ENCODE assay signal across 12 cellular contexts in genomic region chr13:113835461-113836274, GRCh38. TPM values are rescaled to one million over a fixed set of nuclear protein-coding genes. Genes with fewer than 3 reads are reported as not detected.
A peak's percentile ranks its signal among the peaks of the same experiment; 100 is the strongest.
DNase-seq lines count a peak whose midpoint lies in the region; ATAC-seq, FAIRE-seq and TF ChIP-seq lines count a peak whose summit lies in the region.
"Had no signal": no experiment of that assay in that cellular context is flagged by ENCODE, and none has a peak within 500 bp of the region (broad histone marks: within the 10 kb centered on the region; RNA-seq: fewer than 3 reads in every experiment).

No MANE protein-coding gene starts in this region.

- H3K9me3 Mint-ChIP-seq in astrocyte (ENCODE audit: unreplicated experiment) (no peaks in the 10 kb centered on the region), nephron progenitor cell (no peaks in the 10 kb centered on the region)
- no peaks in the 10 kb centered on the region for H3K9me3 Mint-ChIP-seq in activated CD4-positive, alpha-beta T cell treated with anti-CD3 and anti-CD28 coated beads for 36 hours (ENCODE audit: low read depth)
- no peaks in the 10 kb centered on the region for H3K9me3 Mint-ChIP-seq in CD8-positive, alpha-beta T cell

- intact Hi-C loops in activated CD4-positive, alpha-beta T cell treated with anti-CD3 and anti-CD28 coated beads for 36 hours (cut with DNase I, micrococcal nuclease), result no loop called here
- intact Hi-C loops in CD8-positive, alpha-beta T cell (cut with DNase I, micrococcal nuclease), result no loop called here

- FAIRE-seq in astrocyte (lab: Jason Lieb, UNC), result no peak
- FAIRE-seq: small intestine had no signal

- POLR2A ChIA-PET in activated CD4-positive, alpha-beta T cell treated with anti-CD3 and anti-CD28 coated beads for 36 hours (lab: Charles Lee), result no interaction called here
- POLR2A ChIA-PET in CD8-positive, alpha-beta T cell (lab: Charles Lee), result no interaction called here

- peaks cover 37% of the 10 kb centered on the region for H3K4me1 ChIP-seq in astrocyte (ENCODE audit: insufficient read depth, low read length)
- peaks cover 9% of the 10 kb centered on the region for H3K4me1 ChIP-seq in CD8-positive, alpha-beta T cell (ENCODE audit: insufficient read depth, low read length)

- peaks cover 7% of the 10 kb centered on the region for H3K36me3 Mint-ChIP-seq in astrocyte (ENCODE audit: low read depth, unreplicated experiment)
- no peaks in the 10 kb centered on the region for H3K36me3 Mint-ChIP-seq in nephron progenitor cell (ENCODE audit: low read depth)
- peaks cover 2% of the 10 kb centered on the region for H3K36me3 Mint-ChIP-seq in activated CD4-positive, alpha-beta T cell treated with anti-CD3 and anti-CD28 coated beads for 36 hours (ENCODE audit: low read depth)
- no peaks in the 10 kb centered on the region for H3K36me3 Mint-ChIP-seq in CD8-positive, alpha-beta T cell

- no peak overlapping the region for H3K27ac ChIP-seq in astrocyte (ENCODE audit: low read depth, low read length)
- H3K27ac ChIP-seq in CD8-positive, alpha-beta T cell (ENCODE audit: low read depth, low read length), result no peak overlapping the region

- H4K20me1 ChIP-seq in astrocyte (ENCODE audit: insufficient read depth, low read length), result no peaks in the 10 kb centered on the region

- CTCF ChIA-PET in activated CD4-positive, alpha-beta T cell treated with anti-CD3 and anti-CD28 coated beads for 36 hours (lab: Charles Lee), result no interaction called here
- CTCF ChIA-PET in CD8-positive, alpha-beta T cell (lab: Charles Lee), result no interaction called here

- H2AFZ ChIP-seq in astrocyte (ENCODE audit: low read depth, low read length), result no peak overlapping the region

- H3K27me3 ChIP-seq in astrocyte (ENCODE audit: insufficient read depth, low read length), result no peaks in the 10 kb centered on the region
- H3K27me3 ChIP-seq in CD8-positive, alpha-beta T cell (ENCODE audit: insufficient read depth, low read length), result no peaks in the 10 kb centered on the region

- peaks cover 4% of the 10 kb centered on the region for H3K36me3 ChIP-seq in astrocyte (ENCODE audit: insufficient read depth, low read length)
- H3K36me3 ChIP-seq in CD8-positive, alpha-beta T cell (ENCODE audit: insufficient read depth, low read length), result no peaks in the 10 kb centered on the region

- no peaks in the 10 kb centered on the region for H3K27me3 Mint-ChIP-seq in astrocyte (ENCODE audit: low read depth, unreplicated experiment)
- peaks cover 5% of the 10 kb centered on the region for H3K27me3 Mint-ChIP-seq in nephron progenitor cell (ENCODE audit: low read depth, poor library complexity)
- no peaks in the 10 kb centered on the region for H3K27me3 Mint-ChIP-seq in activated CD4-positive, alpha-beta T cell treated with anti-CD3 and anti-CD28 coated beads for 36 hours
- no peaks in the 10 kb centered on the region for H3K27me3 Mint-ChIP-seq in CD8-positive, alpha-beta T cell (ENCODE audit: low read depth)

- H3K4me3 Mint-ChIP-seq in astrocyte (ENCODE audit: unreplicated experiment) (no peak overlapping the region), nephron progenitor cell (no peak overlapping the region)
- H3K4me3 Mint-ChIP-seq in activated CD4-positive, alpha-beta T cell treated with anti-CD3 and anti-CD28 coated beads for 36 hours, result no peak overlapping the region
- H3K4me3 Mint-ChIP-seq in CD8-positive, alpha-beta T cell, result no peak overlapping the region

- peaks cover 20% of the 10 kb centered on the region for H3K79me2 ChIP-seq in astrocyte (ENCODE audit: insufficient read depth, low read length)

- no peaks in the 10 kb centered on the region for H3K9me3 ChIP-seq in astrocyte (ENCODE audit: insufficient read depth, low read depth, low read length)
- no peaks in the 10 kb centered on the region for H3K9me3 ChIP-seq in CD8-positive, alpha-beta T cell (ENCODE audit: low read length)

- peak overlapping the region; percentile 10 for H3K4me2 ChIP-seq in astrocyte (ENCODE audit: low read length)

- H3K27ac Mint-ChIP-seq in astrocyte (ENCODE audit: unreplicated experiment), result peak overlapping the region; percentile 69
- peak overlapping the region; percentile 71 for H3K27ac Mint-ChIP-seq in nephron progenitor cell
- no peak overlapping the region for H3K27ac Mint-ChIP-seq in activated CD4-positive, alpha-beta T cell treated with anti-CD3 and anti-CD28 coated beads for 36 hours
- no peak overlapping the region for H3K27ac Mint-ChIP-seq in CD8-positive, alpha-beta T cell

- H3K4me1 Mint-ChIP-seq in astrocyte (ENCODE audit: low read depth, unreplicated experiment) (peaks cover 14% of the 10 kb centered on the region), nephron progenitor cell (peaks cover 42% of the 10 kb centered on the region)
- peaks cover 2% of the 10 kb centered on the region for H3K4me1 Mint-ChIP-seq in activated CD4-positive, alpha-beta T cell treated with anti-CD3 and anti-CD28 coated beads for 36 hours
- no peaks in the 10 kb centered on the region for H3K4me1 Mint-ChIP-seq in CD8-positive, alpha-beta T cell (ENCODE audit: low read depth)

- DNase-seq in GM03348 (ENCODE audit: low spot score), result peak; percentile 84
- peak; percentile 90 for DNase-seq in NCI-H1694 treated with DMSO at 0.1 percent for 48 hours (lab: John Stamatoyannopoulos, UW)
- peak; percentile 55 for DNase-seq in astrocyte (ENCODE audit: low read depth)
- DNase-seq in nephron progenitor cell, result peak; percentile 31
- DNase-seq in activated CD4-positive, alpha-beta T cell treated with anti-CD3 and anti-CD28 coated beads for 36 hours, result no peak
- DNase-seq in NOMO-1 treated with DMSO at 0.1 percent for 48 hours (lab: John Stamatoyannopoulos, UW; ENCODE audit: unreplicated experiment), result no peak
- no peak for DNase-seq in SW 1271 (lab: John Stamatoyannopoulos, UW)
- no peak for DNase-seq in CD8-positive, alpha-beta T cell
- DNase-seq: activated CD4-positive, alpha-beta T cell treated with anti-CD3 and anti-CD28 coated beads for 48 hours; left colon; small intestine had no signal

- H3K4me3 ChIP-seq in astrocyte (ENCODE audit: insufficient read depth, low read depth, low read length), result no peak overlapping the region
- H3K4me3 ChIP-seq in CD8-positive, alpha-beta T cell (ENCODE audit: low read depth, low read length), result no peak overlapping the region
- H3K4me3 ChIP-seq: coronary artery had no signal

- TF ChIP-seq CTCF in astrocyte (IDR thresholded peaks at IDR 0.05; ENCODE audit: insufficient read depth, low read depth, low read length) (no peak), nephron progenitor cell (IDR thresholded peaks at IDR 0.05) (no peak)
- TF ChIP-seq CTCF in CD8-positive, alpha-beta T cell (IDR thresholded peaks at IDR 0.05), result no peak

- ATAC-seq in activated CD4-positive, alpha-beta T cell treated with anti-CD3 and anti-CD28 coated beads for 36 hours, result no peak
- ATAC-seq in CD8-positive, alpha-beta T cell, result no peak
- ATAC-seq: left colon had no signal

- no peak overlapping the region for H3K9ac ChIP-seq in astrocyte (ENCODE audit: low read length)

RNA-seq across cellular contexts. Expression of gene GAS6, which starts 28.2 kb away (rescaled TPM):
- 252 and 287 TPM in 2 replicates for total RNA-seq in astrocyte
- total RNA-seq in activated CD4-positive, alpha-beta T cell treated with anti-CD3 and anti-CD28 coated beads for 36 hours, result under 1 TPM; 0.54 to 0.73 TPM
- 1 to 10 TPM; 1.2 TPM for total RNA-seq in CD8-positive, alpha-beta T cell

Comparison
In these comparisons a context has a peak if more than half of its experiments do, and no peak if none do; other contexts are left out.
1. DNase-seq: peak in GM03348 (single experiment), NCI-H1694 treated with DMSO at 0.1 percent for 48 hours (single experiment), astrocyte (single experiment) and nephron progenitor cell (single experiment); none in activated CD4-positive, alpha-beta T cell treated with anti-CD3 and anti-CD28 coated beads for 36 hours (single experiment), NOMO-1 treated with DMSO at 0.1 percent for 48 hours (single experiment), SW 1271 (0 of 2) and CD8-positive, alpha-beta T cell (0 of 7).
2. H3K27ac Mint-ChIP-seq: peak in astrocyte (single experiment) and nephron progenitor cell (single experiment); none in activated CD4-positive, alpha-beta T cell treated with anti-CD3 and anti-CD28 coated beads for 36 hours (single experiment) and CD8-positive, alpha-beta T cell (single experiment).
3. RNA of gene GAS6, which starts 28.2 kb away (total RNA-seq): 252 to 287 TPM in astrocyte; 1.2 TPM in CD8-positive, alpha-beta T cell and 0.54 to 0.73 TPM in activated CD4-positive, alpha-beta T cell treated with anti-CD3 and anti-CD28 coated beads for 36 hours; every median in the first group is over 100 times any median in the second.